8 cellular contexts compared by ENCODE assay signal in the genomic region with DNA sequence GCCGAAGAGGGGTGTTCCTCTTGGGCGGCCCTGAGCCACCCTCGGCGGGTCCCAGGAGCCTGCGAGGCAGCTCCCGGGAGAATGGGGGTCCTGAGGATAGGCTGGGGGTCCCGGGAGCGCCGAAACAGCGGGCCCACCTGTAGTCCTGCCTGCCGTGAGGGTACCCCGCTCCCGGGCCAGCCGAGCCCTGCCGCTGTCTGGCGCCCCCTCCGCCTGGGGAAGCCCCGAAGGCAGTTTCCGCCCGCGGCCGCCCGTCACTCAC. TPM values are rescaled to one million over a fixed set of nuclear protein-coding genes. Genes with fewer than 3 reads are reported as not detected.
DNase-seq lines count a peak whose midpoint lies in the region; ATAC-seq and TF ChIP-seq lines count a peak whose summit lies in the region.

No MANE protein-coding gene starts in this region.

- TF ChIP-seq POLR2A in adrenal gland (IDR thresholded peaks at IDR 0.05) (no peak), thyroid gland (IDR thresholded peaks at IDR 0.05) (no peak)

- intact Hi-C loops in adrenal gland (cut with DNase I) (no loop called here), thyroid gland (cut with DNase I) (loop anchor here (10.0 kb wide), 1 partner anchor 60 kb away; no protein-coding TSS in a partner anchor)

- peak; percentile 11 for ATAC-seq in HG02970 (IDR thresholded peaks at IDR 0.05; ENCODE audit: low FRiP score, unreplicated experiment)

- H3K4me1 ChIP-seq in adrenal gland (replicated peaks in 1 of 2): peaks cover 21 to 47% of the 10 kb centered on the region in 2 donors
- H3K4me1 ChIP-seq in thyroid gland: peaks cover 36 to 38% of the 10 kb centered on the region in 2 donors

- peak; percentile 7 for TF ChIP-seq CTCF in GM12865 (IDR thresholded peaks at IDR 0.05; ENCODE audit: insufficient read depth, low read depth, low read length, missing control alignments)
- no peak for TF ChIP-seq CTCF in adrenal gland (IDR thresholded peaks at IDR 0.05)
- no peak for TF ChIP-seq CTCF in thyroid gland (IDR thresholded peaks at IDR 0.05)

- DNase-seq in GM12865 (ENCODE audit: low read depth) (no peak), adrenal gland (no peak), thyroid gland (no peak), SIG-M5 treated with dmso at 0.1 percent for 504 hours (lab: John Stamatoyannopoulos, UW; ENCODE audit: unreplicated experiment) (no peak), iPS-NIHi11 (ENCODE audit: low spot score) (no peak)
- no peak for DNase-seq in activated CD4-positive, CD25-positive, alpha-beta regulatory T cell treated with anti-CD3 and anti-CD28 coated beads, Interleukin-2, amount 50 U/mL, for 72 hours

- H3K27ac ChIP-seq in adrenal gland (peak overlapping the region; percentile 97 to 100 (median 99)), layer of hippocampus (ENCODE audit: low read depth, low read length) (peak overlapping the region; percentile 100), thyroid gland (peak overlapping the region; percentile 98 to 100 (median 100))

- peak overlapping the region; percentile 94 for H3K4me3 ChIP-seq in GM12865 (ENCODE audit: low read depth, low read length)
- peak overlapping the region; percentile 68 to 100 (median 74) for H3K4me3 ChIP-seq in adrenal gland
- peak overlapping the region; percentile 95 to 97 (median 95) for H3K4me3 ChIP-seq in thyroid gland (replicated peaks in 1 of 3)

- H3K27me3 ChIP-seq in adrenal gland (no peaks in the 10 kb centered on the region), layer of hippocampus (ENCODE audit: control insufficient read depth, insufficient read depth, low read length) (no peaks in the 10 kb centered on the region), thyroid gland (no peaks in the 10 kb centered on the region)

- H3K36me3 ChIP-seq in adrenal gland (replicated peaks in 1 of 2) (no peaks in the 10 kb centered on the region), thyroid gland (no peaks in the 10 kb centered on the region)

- no peaks in the 10 kb centered on the region for H3K9me3 ChIP-seq in adrenal gland (replicated peaks in 1 of 3)
- H3K9me3 ChIP-seq in thyroid gland: no peaks in the 10 kb centered on the region

- 0% methylated on average over 20 to 23 of the region's 23 CpGs; no CpG with 5 or more reads in 1 of the 4 donors for WGBS in adrenal gland, 4 donors
- WGBS in thyroid gland, 2 donors: 0% methylated on average over 10 of the region's 23 CpGs; no CpG with 5 or more reads in 1 of the 2 donors

RNA-seq across cellular contexts. Expression of a gene that starts 0.3 kb away (rescaled TPM):
- 1 to 10 TPM; 2.8 to 9.3 (median 7.1) TPM for total RNA-seq in adrenal gland
- polyA plus RNA-seq in adrenal gland: 1 to 10 TPM; 4.7 to 5.9 (median 4.7) TPM
- 10 to 100 TPM in 3 of 4 donors, 1 to 10 TPM in 1; 5.0 to 14.2 (median 12.7) TPM for total RNA-seq in thyroid gland

RNA-seq across cellular contexts. Expression of a gene that starts 21.1 kb away (rescaled TPM):
- total RNA-seq in adrenal gland (100 to 1,000 TPM in 4 of 8 donors, 10 to 100 TPM in 4; 62.5 to 201 (median 100) TPM), thyroid gland (100 to 1,000 TPM; 132 to 279 (median 179) TPM)
- 10 to 100 TPM; 26.9 to 47.8 (median 41.3) TPM for polyA plus RNA-seq in adrenal gland
